8 cellular contexts compared by ENCODE assay signal in the genomic region with DNA sequence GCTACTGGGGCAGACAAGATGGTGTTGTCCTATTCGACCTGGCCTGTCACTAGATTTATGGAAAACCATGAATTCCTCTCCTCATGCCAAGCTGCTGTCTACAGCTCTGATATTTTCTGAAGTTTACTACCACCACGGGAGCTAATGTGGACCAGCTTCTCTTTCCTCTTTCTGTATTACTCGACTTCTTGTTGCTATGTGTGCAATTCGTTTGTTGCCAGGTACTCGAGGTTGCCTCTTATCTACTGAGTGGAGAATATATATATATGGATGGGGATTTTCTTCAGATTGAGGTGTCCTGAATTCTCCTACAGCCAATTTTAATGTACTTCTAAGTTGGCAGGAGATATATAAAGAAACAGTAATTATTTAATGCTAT. TPM values are rescaled to one million over a fixed set of nuclear protein-coding genes. Genes with fewer than 3 reads are reported as not detected.
DNase-seq lines count a peak whose midpoint lies in the region; ATAC-seq, FAIRE-seq and TF ChIP-seq lines count a peak whose summit lies in the region.

No MANE protein-coding gene starts in this region.

- H3K79me2 ChIP-seq in MM.1S (ENCODE audit: low read length) = peaks cover 97% of the 10 kb centered on the region

- intact Hi-C loops in kidney (cut with DNase I) (no loop called here), breast epithelium (cut with DNase I; ENCODE audit: low total_unique reads) (loop anchor here (2.0 kb wide), 1 partner anchor 56 kb away; no protein-coding TSS in a partner anchor)

- H4K20me1 ChIP-seq in MM.1S (ENCODE audit: insufficient read depth, low read length) = peaks cover 14% of the 10 kb centered on the region

- no peak for TF ChIP-seq POLR2A in breast epithelium (IDR thresholded peaks at IDR 0.05)

- H3K4me3 ChIP-seq in kidney (ENCODE audit: low read length in 2 of 2) (no peak overlapping the region), MM.1S (ENCODE audit: low read length) (no peak overlapping the region), breast epithelium (no peak overlapping the region)

- H3K27ac ChIP-seq in kidney (ENCODE audit: low read depth in 2 of 2, low read length in 2 of 2) (peak overlapping the region; percentile 48 to 59), MM.1S (ENCODE audit: low read length) (no peak overlapping the region), breast epithelium (peak overlapping the region in 1 of 2 donors; percentile 39)

- no peak for DNase-seq in kidney
- no peak for DNase-seq in MM.1S
- no peak for DNase-seq in NCI-H1694 treated with DMSO at 0.1 percent for 48 hours (lab: John Stamatoyannopoulos, UW)
- no peak for DNase-seq in breast epithelium (ENCODE audit: low spot score in 2 of 2)
- no peak for DNase-seq in activated CD4-positive, alpha-beta T cell treated with anti-CD3 and anti-CD28 coated beads for 4 hours

- no peaks in the 10 kb centered on the region for H3K9me3 ChIP-seq in kidney (ENCODE audit: control insufficient read depth in 1 of 2, low read length in 2 of 2)
- no peaks in the 10 kb centered on the region for H3K9me3 ChIP-seq in MM.1S (replicated peaks; ENCODE audit: insufficient read depth, low read length)
- no peaks in the 10 kb centered on the region for H3K9me3 ChIP-seq in breast epithelium

- H3F3A ChIP-seq in MM.1S (ENCODE audit: insufficient read depth, low read length) = no peaks in the 10 kb centered on the region

- H3K36me3 ChIP-seq in kidney (ENCODE audit: control insufficient read depth in 1 of 2, insufficient read depth in 2 of 2, low read length in 2 of 2) (no peaks in the 10 kb centered on the region), MM.1S (replicated peaks; ENCODE audit: insufficient read depth, low read length) (no peaks in the 10 kb centered on the region; the same call in 1 of the 2 replicates), breast epithelium (no peaks in the 10 kb centered on the region)

- no peaks in the 10 kb centered on the region for H3K9me2 ChIP-seq in MM.1S (replicated peaks; ENCODE audit: insufficient read depth, low read length)

- TF ChIP-seq CTCF in kidney (IDR thresholded peaks at IDR 0.05; ENCODE audit: borderline replicate concordance, extremely low read depth, insufficient read depth) = no peak
- TF ChIP-seq CTCF in MM.1S (IDR thresholded peaks at IDR 0.05; ENCODE audit: low read length) = no peak
- TF ChIP-seq CTCF in breast epithelium (IDR thresholded peaks at IDR 0.05) = no peak

- H2AFZ ChIP-seq in MM.1S (ENCODE audit: low read length) = no peak overlapping the region

- no peak for FAIRE-seq in kidney (lab: Jason Lieb, UNC)

- H3K4me2 ChIP-seq in MM.1S (ENCODE audit: low read depth, low read length) = no peak overlapping the region

- H3K4me1 ChIP-seq in kidney (ENCODE audit: control insufficient read depth in 1 of 2, insufficient read depth in 1 of 2, low read depth in 1 of 2, low read length in 2 of 2) (peaks cover 18 to 25% of the 10 kb centered on the region in 2 donors), MM.1S (ENCODE audit: low read length) (no peaks in the 10 kb centered on the region), breast epithelium (no peaks in the 10 kb centered on the region)

- H3K9ac ChIP-seq in kidney (ENCODE audit: low read length in 2 of 2) (no peak overlapping the region), MM.1S (ENCODE audit: low read length) (no peak overlapping the region)

- ATAC-seq in GM18498 (IDR thresholded peaks at IDR 0.05; ENCODE audit: unreplicated experiment) = peak; percentile 50
- peak; percentile 50 for ATAC-seq in GM21515 (IDR thresholded peaks at IDR 0.05; ENCODE audit: unreplicated experiment)
- peak; percentile 55 for ATAC-seq in HG03521 (IDR thresholded peaks at IDR 0.05; ENCODE audit: unreplicated experiment)

- H3K27me3 ChIP-seq in MM.1S (replicated peaks; ENCODE audit: insufficient read depth, low read length) = no peaks in the 10 kb centered on the region
- H3K27me3 ChIP-seq in breast epithelium = no peaks in the 10 kb centered on the region

RNA-seq across cellular contexts. Expression of gene MAN1A1, which starts 34.7 kb away (rescaled TPM):
- 68.5 TPM for total RNA-seq in kidney
- polyA plus RNA-seq in kidney (ENCODE audit: insufficient read depth, low read depth, low replicate concordance) = 30.4 TPM
- 100 to 1,000 TPM in 2 of 3 donors, 10 to 100 TPM in 1; 81.2 to 481 (median 104) TPM for total RNA-seq in breast epithelium
